In genomic region chr3:179604336-179605078, GRCh38 we compare ENCODE assay signal across 1 cellular context.
A peak's percentile ranks its signal among the peaks of the same experiment; 100 is the strongest.
TF ChIP-seq lines count a peak whose summit lies in the region.

MRPL47 (minus strand) TSS chr3:179604638; CDS start chr3:179604624, 14 bp downstream.
NDUFB5 (plus strand) TSS chr3:179604794; CDS start chr3:179604816, 22 bp downstream.

TF ChIP-seq in K562, 482 proteins besides CTCF, POLR2A, EP300 and RAD21 (continued from another document and continues in another):
- peak; percentile 93; the same call in 1 of the 2 replicates for TF ChIP-seq ZBTB1 (CRISPR knock-in tag; IDR thresholded peaks at IDR 0.05; ENCODE audit: borderline replicate concordance, low read depth)
- peak; percentile 95 for TF ChIP-seq RBFOX2 (IDR thresholded peaks at IDR 0.05; ENCODE audit: low read depth, low read length)
- TF ChIP-seq NR3C1 (CRISPR knock-in tag; IDR thresholded peaks at IDR 0.05): no peak
- peak in 1 of 2 experiments; percentile 84; a peak in 1 of 4 replicates for TF ChIP-seq TEAD1 (CRISPR knock-in tag; IDR thresholded peaks at IDR 0.05)
- TF ChIP-seq MCM7 (IDR thresholded peaks at IDR 0.05): no peak
- TF ChIP-seq GABPB2 (CRISPR knock-in tag; conservative IDR thresholded peaks at IDR 0.05): no peak
- 0 out of 2 replicates have a peak, but pooled peaks have one; percentile 20 for TF ChIP-seq NFE2 (IDR thresholded peaks at IDR 0.05; ENCODE audit: low read depth)
- TF ChIP-seq ARNT (IDR thresholded peaks at IDR 0.05): peak in 1 of 2 experiments; percentile 49; a peak in 1 of 4 replicates
- TF ChIP-seq FOXM1 (IDR thresholded peaks at IDR 0.05; ENCODE audit: low read depth): no peak
- no peak for TF ChIP-seq FOXM1 (CRISPR knock-in tag; IDR thresholded peaks at IDR 0.05; ENCODE audit: low read depth)
- TF ChIP-seq, protein P1, sequence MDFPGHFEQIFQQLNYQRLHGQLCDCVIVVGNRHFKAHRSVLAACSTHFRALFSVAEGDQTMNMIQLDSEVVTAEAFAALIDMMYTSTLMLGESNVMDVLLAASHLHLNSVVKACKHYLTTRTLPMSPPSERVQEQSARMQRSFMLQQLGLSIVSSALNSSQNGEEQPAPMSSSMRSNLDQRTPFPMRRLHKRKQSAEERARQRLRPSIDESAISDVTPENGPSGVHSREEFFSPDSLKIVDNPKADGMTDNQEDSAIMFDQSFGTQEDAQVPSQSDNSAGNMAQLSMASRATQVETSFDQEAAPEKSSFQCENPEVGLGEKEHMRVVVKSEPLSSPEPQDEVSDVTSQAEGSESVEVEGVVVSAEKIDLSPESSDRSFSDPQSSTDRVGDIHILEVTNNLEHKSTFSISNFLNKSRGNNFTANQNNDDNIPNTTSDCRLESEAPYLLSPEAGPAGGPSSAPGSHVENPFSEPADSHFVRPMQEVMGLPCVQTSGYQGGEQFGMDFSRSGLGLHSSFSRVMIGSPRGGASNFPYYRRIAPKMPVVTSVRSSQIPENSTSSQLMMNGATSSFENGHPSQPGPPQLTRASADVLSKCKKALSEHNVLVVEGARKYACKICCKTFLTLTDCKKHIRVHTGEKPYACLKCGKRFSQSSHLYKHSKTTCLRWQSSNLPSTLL (IDR thresholded peaks at IDR 0.05): no peak
- no peak for TF ChIP-seq ZBTB34 (CRISPR knock-in tag; IDR thresholded peaks at IDR 0.05)
- TF ChIP-seq SAP30 (IDR thresholded peaks at IDR 0.05; ENCODE audit: borderline replicate concordance, insufficient read depth, low read depth, low read length, poor library complexity, severe bottlenecking): peak; percentile 69
- TF ChIP-seq TAF9B (IDR thresholded peaks at IDR 0.05; ENCODE audit: partially characterized antibody): peak; percentile 93
- no peak for TF ChIP-seq SNAPC5 (CRISPR knock-in tag; IDR thresholded peaks at IDR 0.05)
- TF ChIP-seq, protein P2, sequence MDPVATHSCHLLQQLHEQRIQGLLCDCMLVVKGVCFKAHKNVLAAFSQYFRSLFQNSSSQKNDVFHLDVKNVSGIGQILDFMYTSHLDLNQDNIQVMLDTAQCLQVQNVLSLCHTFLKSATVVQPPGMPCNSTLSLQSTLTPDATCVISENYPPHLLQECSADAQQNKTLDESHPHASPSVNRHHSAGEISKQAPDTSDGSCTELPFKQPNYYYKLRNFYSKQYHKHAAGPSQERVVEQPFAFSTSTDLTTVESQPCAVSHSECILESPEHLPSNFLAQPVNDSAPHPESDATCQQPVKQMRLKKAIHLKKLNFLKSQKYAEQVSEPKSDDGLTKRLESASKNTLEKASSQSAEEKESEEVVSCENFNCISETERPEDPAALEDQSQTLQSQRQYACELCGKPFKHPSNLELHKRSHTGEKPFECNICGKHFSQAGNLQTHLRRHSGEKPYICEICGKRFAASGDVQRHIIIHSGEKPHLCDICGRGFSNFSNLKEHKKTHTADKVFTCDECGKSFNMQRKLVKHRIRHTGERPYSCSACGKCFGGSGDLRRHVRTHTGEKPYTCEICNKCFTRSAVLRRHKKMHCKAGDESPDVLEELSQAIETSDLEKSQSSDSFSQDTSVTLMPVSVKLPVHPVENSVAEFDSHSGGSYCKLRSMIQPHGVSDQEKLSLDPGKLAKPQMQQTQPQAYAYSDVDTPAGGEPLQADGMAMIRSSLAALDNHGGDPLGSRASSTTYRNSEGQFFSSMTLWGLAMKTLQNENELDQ (CRISPR knock-in tag; IDR thresholded peaks at IDR 0.05; ENCODE audit: borderline replicate concordance): no peak
- TF ChIP-seq MNT (conservative IDR thresholded peaks at IDR 0.05): peak; percentile 58 to 81
- peak; percentile 59 for TF ChIP-seq ZNF316 (IDR thresholded peaks at IDR 0.05)
- TF ChIP-seq ZSCAN29 (IDR thresholded peaks at IDR 0.05): no peak
- TF ChIP-seq CBX8 (IDR thresholded peaks at IDR 0.05; ENCODE audit: borderline replicate concordance, extremely low read depth, low read depth, low read length, poor library complexity, severe bottlenecking): no peak
- TF ChIP-seq FOXJ2 (tag; IDR thresholded peaks at IDR 0.05): 0 out of 2 replicates have a peak, but pooled peaks have one; percentile 52
- no peak for TF ChIP-seq SMARCE1 (IDR thresholded peaks at IDR 0.05)
- TF ChIP-seq, protein P3, sequence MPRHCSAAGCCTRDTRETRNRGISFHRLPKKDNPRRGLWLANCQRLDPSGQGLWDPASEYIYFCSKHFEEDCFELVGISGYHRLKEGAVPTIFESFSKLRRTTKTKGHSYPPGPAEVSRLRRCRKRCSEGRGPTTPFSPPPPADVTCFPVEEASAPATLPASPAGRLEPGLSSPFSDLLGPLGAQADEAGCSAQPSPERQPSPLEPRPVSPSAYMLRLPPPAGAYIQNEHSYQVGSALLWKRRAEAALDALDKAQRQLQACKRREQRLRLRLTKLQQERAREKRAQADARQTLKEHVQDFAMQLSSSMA (CRISPR knock-in tag; IDR thresholded peaks at IDR 0.05): no peak
- TF ChIP-seq ZBTB8A (IDR thresholded peaks at IDR 0.05; ENCODE audit: partially characterized antibody): no peak
- TF ChIP-seq, protein P4, sequence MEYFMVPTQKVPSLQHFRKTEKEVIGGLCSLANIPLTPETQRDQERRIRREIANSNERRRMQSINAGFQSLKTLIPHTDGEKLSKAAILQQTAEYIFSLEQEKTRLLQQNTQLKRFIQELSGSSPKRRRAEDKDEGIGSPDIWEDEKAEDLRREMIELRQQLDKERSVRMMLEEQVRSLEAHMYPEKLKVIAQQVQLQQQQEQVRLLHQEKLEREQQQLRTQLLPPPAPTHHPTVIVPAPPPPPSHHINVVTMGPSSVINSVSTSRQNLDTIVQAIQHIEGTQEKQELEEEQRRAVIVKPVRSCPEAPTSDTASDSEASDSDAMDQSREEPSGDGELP (CRISPR knock-in tag; IDR thresholded peaks at IDR 0.05; ENCODE audit: borderline replicate concordance): peak; percentile 65; the same call in 1 of the 2 replicates
- TF ChIP-seq MCM3 (IDR thresholded peaks at IDR 0.05): no peak
- no peak for TF ChIP-seq GTF3C2 (IDR thresholded peaks at IDR 0.05; ENCODE audit: borderline replicate concordance, extremely low read depth, insufficient read length)
- TF ChIP-seq ZNF384 (IDR thresholded peaks at IDR 0.05; ENCODE audit: low read depth, low read length): no peak
- no peak for TF ChIP-seq ZNF740 (CRISPR knock-in tag; IDR thresholded peaks at IDR 0.05)
- no peak for TF ChIP-seq ZNF740 (tag; IDR thresholded peaks at IDR 0.05)
- TF ChIP-seq ZSCAN32 (CRISPR knock-in tag; IDR thresholded peaks at IDR 0.05): no peak
- peak; percentile 81 for TF ChIP-seq NR2C1 (IDR thresholded peaks at IDR 0.05)
- TF ChIP-seq NR2C1 (tag; IDR thresholded peaks at IDR 0.05): peak; percentile 37; the same call in 1 of the 2 replicates
- TF ChIP-seq, protein P5, sequence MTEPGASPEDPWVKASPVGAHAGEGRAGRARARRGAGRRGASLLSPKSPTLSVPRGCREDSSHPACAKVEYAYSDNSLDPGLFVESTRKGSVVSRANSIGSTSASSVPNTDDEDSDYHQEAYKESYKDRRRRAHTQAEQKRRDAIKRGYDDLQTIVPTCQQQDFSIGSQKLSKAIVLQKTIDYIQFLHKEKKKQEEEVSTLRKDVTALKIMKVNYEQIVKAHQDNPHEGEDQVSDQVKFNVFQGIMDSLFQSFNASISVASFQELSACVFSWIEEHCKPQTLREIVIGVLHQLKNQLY (CRISPR knock-in tag; conservative IDR thresholded peaks at IDR 0.05): no peak
- TF ChIP-seq ZNF551 (CRISPR knock-in tag; IDR thresholded peaks at IDR 0.05): no peak
- TF ChIP-seq MEF2D (tag; conservative IDR thresholded peaks at IDR 0.05; ENCODE audit: low read depth): no peak
- no peak for TF ChIP-seq ZNF239 (CRISPR knock-in tag; IDR thresholded peaks at IDR 0.05)
- no peak for TF ChIP-seq CREBBP (IDR thresholded peaks at IDR 0.05; ENCODE audit: low read depth, low read length)
- TF ChIP-seq, protein P6, sequence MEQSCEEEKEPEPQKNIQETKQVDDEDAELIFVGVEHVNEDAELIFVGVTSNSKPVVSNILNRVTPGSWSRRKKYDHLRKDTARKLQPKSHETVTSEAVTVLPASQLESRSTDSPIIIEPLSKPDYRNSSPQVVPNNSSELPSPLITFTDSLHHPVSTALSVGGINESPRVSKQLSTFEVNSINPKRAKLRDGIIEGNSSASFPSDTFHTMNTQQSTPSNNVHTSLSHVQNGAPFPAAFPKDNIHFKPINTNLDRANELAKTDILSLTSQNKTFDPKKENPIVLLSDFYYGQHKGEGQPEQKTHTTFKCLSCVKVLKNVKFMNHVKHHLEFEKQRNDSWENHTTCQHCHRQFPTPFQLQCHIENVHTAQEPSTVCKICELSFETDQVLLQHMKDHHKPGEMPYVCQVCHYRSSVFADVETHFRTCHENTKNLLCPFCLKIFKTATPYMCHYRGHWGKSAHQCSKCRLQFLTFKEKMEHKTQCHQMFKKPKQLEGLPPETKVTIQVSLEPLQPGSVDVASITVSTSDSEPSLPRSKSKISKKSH (CRISPR knock-in tag; IDR thresholded peaks at IDR 0.05): no peak
- no peak for TF ChIP-seq ZNF431 (CRISPR knock-in tag; IDR thresholded peaks at IDR 0.05)
- TF ChIP-seq SNIP1 (IDR thresholded peaks at IDR 0.05; ENCODE audit: low read depth): no peak
- TF ChIP-seq YY1 (IDR thresholded peaks at IDR 0.05; ENCODE audit: borderline replicate concordance in 1 of 3, control insufficient read depth in 1 of 3, extremely low read depth in 1 of 3, insufficient read depth in 3 of 3, insufficient read length in 1 of 3, insufficient replicate concordance in 2 of 3, low read depth in 1 of 3, low read length in 2 of 3): peak; percentile 99 to 100 (median 99)
- TF ChIP-seq, protein P7, sequence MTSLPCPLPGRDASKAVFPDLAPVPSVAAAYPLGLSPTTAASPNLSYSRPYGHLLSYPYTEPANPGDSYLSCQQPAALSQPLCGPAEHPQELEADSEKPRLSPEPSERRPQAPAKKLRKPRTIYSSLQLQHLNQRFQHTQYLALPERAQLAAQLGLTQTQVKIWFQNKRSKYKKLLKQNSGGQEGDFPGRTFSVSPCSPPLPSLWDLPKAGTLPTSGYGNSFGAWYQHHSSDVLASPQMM (CRISPR knock-in tag; IDR thresholded peaks at IDR 0.05): no peak
- TF ChIP-seq HMG20A (CRISPR knock-in tag; conservative IDR thresholded peaks at IDR 0.05): no peak
- TF ChIP-seq, protein P8, sequence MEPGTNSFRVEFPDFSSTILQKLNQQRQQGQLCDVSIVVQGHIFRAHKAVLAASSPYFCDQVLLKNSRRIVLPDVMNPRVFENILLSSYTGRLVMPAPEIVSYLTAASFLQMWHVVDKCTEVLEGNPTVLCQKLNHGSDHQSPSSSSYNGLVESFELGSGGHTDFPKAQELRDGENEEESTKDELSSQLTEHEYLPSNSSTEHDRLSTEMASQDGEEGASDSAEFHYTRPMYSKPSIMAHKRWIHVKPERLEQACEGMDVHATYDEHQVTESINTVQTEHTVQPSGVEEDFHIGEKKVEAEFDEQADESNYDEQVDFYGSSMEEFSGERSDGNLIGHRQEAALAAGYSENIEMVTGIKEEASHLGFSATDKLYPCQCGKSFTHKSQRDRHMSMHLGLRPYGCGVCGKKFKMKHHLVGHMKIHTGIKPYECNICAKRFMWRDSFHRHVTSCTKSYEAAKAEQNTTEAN (CRISPR knock-in tag; IDR thresholded peaks at IDR 0.05): no peak
- TF ChIP-seq LCOR (CRISPR knock-in tag; IDR thresholded peaks at IDR 0.05): peak; percentile 66; the same call in 1 of the 2 replicates
- no peak for TF ChIP-seq XRCC3 (IDR thresholded peaks at IDR 0.05)
